Comparison of ENCODE assay signal across 9 cellular contexts in genomic region chr1:151145158-151146071, GRCh38. TPM values are rescaled to one million over a fixed set of nuclear protein-coding genes. Genes with fewer than 3 reads are reported as not detected.
DNase-seq lines count a peak whose midpoint lies in the region; ATAC-seq and TF ChIP-seq lines count a peak whose summit lies in the region.
"Had no signal": no experiment of that assay in that cellular context is flagged by ENCODE, and none has a peak within 500 bp of the region (broad histone marks: within the 10 kb centered on the region; RNA-seq: fewer than 3 reads in every experiment).

No MANE protein-coding gene starts in this region.

- peak overlapping the region in 1 of 2 donors; percentile 84 for H3K27ac ChIP-seq in lung (ENCODE audit: low read depth in 1 of 2, low read length in 1 of 2)
- peak overlapping the region; percentile 63 for H3K27ac ChIP-seq in temporal lobe (ENCODE audit: low read depth, low read length)

- peaks cover 22% of the 10 kb centered on the region for H3K4me1 Mint-ChIP-seq in dendritic cell treated with granulocyte-macrophage colony-stimulating factor and Interleukin-4, amounts not matched to agents 40 ng/mL and 50 ng/mL, for 4 days (ENCODE audit: low read depth)

- DNase-seq in D341Med (ENCODE audit: low spot score) (peak; percentile 50), NCI-H526 treated with DMSO at 0.1 percent for 48 hours (lab: John Stamatoyannopoulos, UW) (peak; percentile 51), lung (ENCODE audit: low spot score) (no peak), NCI-H1436 (lab: John Stamatoyannopoulos, UW) (no peak)
- no peak for DNase-seq in NK-92 treated with Interleukin-12 subunit alpha and Interleukin-12 subunit beta, amount 100 ng/mL, for 24 hours (lab: John Stamatoyannopoulos, UW)

- H3K36me3 Mint-ChIP-seq in dendritic cell treated with granulocyte-macrophage colony-stimulating factor and Interleukin-4, amounts not matched to agents 40 ng/mL and 50 ng/mL, for 4 days (ENCODE audit: low read depth), result peaks cover 7% of the 10 kb centered on the region

- H3K36me3 ChIP-seq in lung (ENCODE audit: control insufficient read depth in 2 of 2, insufficient read depth in 2 of 2, low read length in 2 of 2), result no peaks in the 10 kb centered on the region

- peaks cover 41% of the 10 kb centered on the region for H3K27me3 Mint-ChIP-seq in dendritic cell treated with granulocyte-macrophage colony-stimulating factor and Interleukin-4, amounts not matched to agents 40 ng/mL and 50 ng/mL, for 4 days

- WGBS in lung, 2 donors, result 20 to 24% methylated on average over 39 to 46 of the region's 46 CpGs

- peak overlapping the region; percentile 40 for H3K27ac Mint-ChIP-seq in dendritic cell treated with granulocyte-macrophage colony-stimulating factor and Interleukin-4, amounts not matched to agents 40 ng/mL and 50 ng/mL, for 4 days

- peaks cover 11 to 13% of the 10 kb centered on the region in 2 donors for H3K4me1 ChIP-seq in lung (ENCODE audit: control insufficient read depth in 2 of 2, insufficient read depth in 2 of 2, low read length in 2 of 2)

- H3K4me3 Mint-ChIP-seq in dendritic cell treated with granulocyte-macrophage colony-stimulating factor and Interleukin-4, amounts not matched to agents 40 ng/mL and 50 ng/mL, for 4 days, result peak overlapping the region; percentile 83

- intact Hi-C loops in dendritic cell treated with granulocyte-macrophage colony-stimulating factor and Interleukin-4, amounts not matched to agents 40 ng/mL and 50 ng/mL, for 4 days (cut with micrococcal nuclease), result no loop called here

- peak overlapping the region; percentile 60 for H3K4me3 ChIP-seq in lung

- H3K27me3 ChIP-seq in lung (ENCODE audit: control insufficient read depth, insufficient read depth), result no peaks in the 10 kb centered on the region

- TF ChIP-seq CTCF in lung (IDR thresholded peaks at IDR 0.05; ENCODE audit: control extremely low read depth, extremely low read depth), result no peak

- no peaks in the 10 kb centered on the region for H3K9me3 Mint-ChIP-seq in dendritic cell treated with granulocyte-macrophage colony-stimulating factor and Interleukin-4, amounts not matched to agents 40 ng/mL and 50 ng/mL, for 4 days

- ATAC-seq in lung (ENCODE audit: insufficient read depth, low FRiP score) (no peak), GM19463 (IDR thresholded peaks at IDR 0.05; ENCODE audit: unreplicated experiment) (no peak)

- no peaks in the 10 kb centered on the region for H3K9me3 ChIP-seq in lung (ENCODE audit: control insufficient read depth in 2 of 2, insufficient read depth in 1 of 2, low read length in 1 of 2)

RNA-seq across cellular contexts. Expression of gene SEMA6C, which starts 1.0 kb away (rescaled TPM):
- total RNA-seq in lung (1 to 10 TPM; 6.4 to 9.8 TPM), temporal lobe (24.8 TPM)
- polyA plus RNA-seq in lung, result 1 to 10 TPM; 6.3 to 6.7 TPM

RNA-seq across cellular contexts. Expression of gene TNFAIP8L2, which starts 11.0 kb away (rescaled TPM):
- total RNA-seq in lung (10 to 100 TPM in 1 of 2 donors, 1 to 10 TPM in 1; 3.4 to 11.3 TPM), temporal lobe (0.98 TPM)
- polyA plus RNA-seq in lung, result 10 to 100 TPM; 26.6 to 31.8 TPM
- total RNA-seq: HT1080 had no signal

RNA-seq across cellular contexts. Expression of gene LYSMD1, which starts 20.3 kb away (rescaled TPM):
- total RNA-seq in lung (10 to 100 TPM in 1 of 2 donors, 1 to 10 TPM in 1; 4.9 to 12.7 TPM), temporal lobe (13.5 TPM)
- 1 to 10 TPM; 5.1 to 5.3 TPM for polyA plus RNA-seq in lung

RNA-seq across cellular contexts. Expression of gene SCNM1, which starts 20.5 kb away (rescaled TPM):
- total RNA-seq in lung (10 to 100 TPM; 30.0 to 31.3 TPM), temporal lobe (10.8 TPM)
- 10 to 100 TPM; 50.7 to 73.8 TPM for polyA plus RNA-seq in lung

RNA-seq across cellular contexts. Expression of gene TMOD4, which starts 30.4 kb away (rescaled TPM):
- total RNA-seq in lung, result under 1 TPM in 1 of 2 donors, not detected in 1; 0.83 TPM
- polyA plus RNA-seq in lung, result under 1 TPM; 0.18 to 0.31 TPM
- total RNA-seq in temporal lobe, result not detected

Comparison
In these comparisons a context has a peak if more than half of its experiments do, and no peak if none do; other contexts are left out.
1. DNase-seq: peak in D341Med (single experiment) and NCI-H526 treated with DMSO at 0.1 percent for 48 hours (single experiment); none in lung (single experiment), NCI-H1436 (single experiment) and NK-92 treated with Interleukin-12 subunit alpha and Interleukin-12 subunit beta, amount 100 ng/mL, for 24 hours (single experiment).